In genomic region chr18:50727721-50728470, GRCh38 we compare ENCODE assay signal across 1 cellular context.
TF ChIP-seq lines count a peak whose summit lies in the region.

No MANE protein-coding gene starts in this region.

TF ChIP-seq in HepG2, 621 proteins besides CTCF, POLR2A, EP300 and RAD21:
- TF ChIP-seq ZBTB39 (CRISPR knock-in tag; IDR thresholded peaks at IDR 0.05): no peak
- TF ChIP-seq HDAC6 (IDR thresholded peaks at IDR 0.05; ENCODE audit: low read depth, low read length): no peak
- TF ChIP-seq SALL2 (CRISPR knock-in tag; IDR thresholded peaks at IDR 0.05): no peak
- no peak for TF ChIP-seq ATF7-NPFF (CRISPR knock-in tag; IDR thresholded peaks at IDR 0.05; ENCODE audit: low read depth)
- no peak for TF ChIP-seq ZNF337 (CRISPR knock-in tag; IDR thresholded peaks at IDR 0.05; ENCODE audit: borderline replicate concordance, low read depth)
- TF ChIP-seq MXD1 (CRISPR knock-in tag; IDR thresholded peaks at IDR 0.05): no peak
- TF ChIP-seq HNRNPK (IDR thresholded peaks at IDR 0.05; ENCODE audit: low read depth, low read length, poor library complexity, severe bottlenecking): no peak
